In the genomic region with DNA sequence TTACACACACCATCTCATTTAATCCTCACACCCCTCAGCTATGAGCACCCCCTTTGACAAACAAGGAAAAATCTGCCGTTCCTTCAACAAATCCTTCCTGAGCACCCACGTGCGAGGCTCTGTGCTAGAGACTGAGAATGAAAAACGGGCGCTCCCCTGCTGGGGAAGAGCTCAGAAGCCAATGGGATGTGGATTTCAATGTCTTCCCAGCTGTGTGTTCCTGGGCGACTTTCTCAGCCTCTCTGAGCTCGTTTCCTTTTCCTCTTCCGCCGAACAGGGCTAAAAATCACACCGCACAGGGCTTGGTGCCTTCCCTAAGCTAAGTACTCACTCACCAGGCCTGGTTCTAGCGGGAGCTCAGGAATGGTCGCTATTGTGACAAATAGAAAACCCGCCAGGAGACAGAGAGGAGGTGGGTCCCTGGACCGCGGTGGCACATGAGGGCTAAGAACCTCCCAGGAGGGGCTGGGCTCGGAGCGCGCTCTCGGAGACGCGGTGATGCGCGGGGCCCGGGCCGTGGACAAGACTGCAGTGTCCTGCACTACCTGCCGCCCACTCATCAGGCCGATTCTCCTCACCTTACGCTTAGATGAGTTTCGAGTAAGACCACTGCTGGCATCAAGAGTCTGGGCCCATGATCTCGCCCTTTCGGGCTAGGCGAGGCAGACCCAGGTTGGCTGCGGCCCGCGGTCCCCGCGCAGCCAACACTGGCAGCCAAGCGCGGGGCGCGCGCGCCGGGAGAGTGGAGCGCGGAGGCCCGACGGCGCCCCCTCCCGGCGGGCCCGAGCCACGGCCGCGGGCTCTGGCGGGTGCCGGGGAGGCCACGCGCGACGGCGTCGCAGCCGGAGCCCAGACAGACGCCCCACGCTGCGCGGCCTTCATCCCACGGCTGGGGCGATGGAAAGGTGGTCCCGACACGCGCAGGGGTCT, we compare ENCODE assay signal across 8 cellular contexts. TPM values are rescaled to one million over a fixed set of nuclear protein-coding genes. Genes with fewer than 3 reads are reported as not detected.
DNase-seq lines count a peak whose midpoint lies in the region; ATAC-seq lines count a peak whose summit lies in the region.

No MANE protein-coding gene starts in this region.

- ATAC-seq in HG02763 (IDR thresholded peaks at IDR 0.05; ENCODE audit: unreplicated experiment) = no peak

- DNase-seq in Daoy (ENCODE audit: low read depth) (peak; percentile 71), KG1 (lab: John Stamatoyannopoulos, UW) (peak; percentile 8), ecto neural progenitor cell (ENCODE audit: low spot score) (peak; percentile 75), lung microvascular endothelial cell (ENCODE audit: low read depth in 2 of 2) (peak; percentile 55 to 62), NCI-H128 (lab: John Stamatoyannopoulos, UW; ENCODE audit: unreplicated experiment) (no peak)
- DNase-seq in activated CD4-positive, alpha-beta T cell treated with anti-CD3 and anti-CD28 coated beads, Interleukin-2, amount 50 U/mL, for 24 hours (ENCODE audit: low read depth in 1 of 2, low spot score in 1 of 2) = peak; percentile 9 to 24
- peak; percentile 25 to 43 (median 41) for DNase-seq in stimulated activated CD4-positive, alpha-beta T cell treated with anti-CD3 and anti-CD28 coated beads, TNF-alpha, amount 100 ng/mL, for 4 hours (ENCODE audit: low read depth in 3 of 3)

RNA-seq across cellular contexts. Expression of gene ZDHHC22, which starts 17.0 kb away (rescaled TPM):
- total RNA-seq in Daoy (2014; rRNA removed; shearing (Covaris generic)) = not detected in 2 replicates
- total RNA-seq in lung microvascular endothelial cell = under 0.01 TPM in 1 of 2 replicates, not detected in the other

RNA-seq across cellular contexts. Expression of gene CIPC, which starts 26.6 kb away (rescaled TPM):
- total RNA-seq in Daoy (2014; rRNA removed; shearing (Covaris generic)) = 12.7 and 15.6 TPM in 2 replicates
- 7.0 and 9.5 TPM in 2 replicates for total RNA-seq in lung microvascular endothelial cell

RNA-seq across cellular contexts. Expression of gene TMEM63C, which starts 57.0 kb away (rescaled TPM):
- 0.06 and 0.63 TPM in 2 replicates for total RNA-seq in Daoy (2014; rRNA removed; shearing (Covaris generic))
- 0.44 and 0.79 TPM in 2 replicates for total RNA-seq in lung microvascular endothelial cell
